ENCODE assay signal across 12 cellular contexts in genomic region chr13:28531956-28532225, GRCh38. TPM values are rescaled to one million over a fixed set of nuclear protein-coding genes. Genes with fewer than 3 reads are reported as not detected.
DNase-seq lines count a peak whose midpoint lies in the region; ATAC-seq, FAIRE-seq and TF ChIP-seq lines count a peak whose summit lies in the region.
"Had no signal": no experiment of that assay in that cellular context is flagged by ENCODE, and none has a peak within 500 bp of the region (broad histone marks: within the 10 kb centered on the region; RNA-seq: fewer than 3 reads in every experiment).

No MANE protein-coding gene starts in this region.

- no peaks in the 10 kb centered on the region for H3K36me3 ChIP-seq in heart left ventricle
- H3K36me3 ChIP-seq in muscle layer of duodenum (ENCODE audit: control insufficient read depth in 1 of 2, insufficient read depth in 2 of 2, low read length in 2 of 2): no peaks in the 10 kb centered on the region
- H3K36me3 ChIP-seq in uterus: no peaks in the 10 kb centered on the region
- H3K36me3 ChIP-seq: BE2C had no signal

- DNase-seq in heart left ventricle (no peak), left ventricle myocardium superior (no peak), epithelial cell of proximal tubule (ENCODE audit: low read depth) (no peak), uterus (no peak), GM12892 (ENCODE audit: insufficient read length) (no peak)
- DNase-seq: activated gamma-delta T cell treated with Interleukin-2 at 50 U/mL for 16 hours, NCI-H1105 had no signal

- H3K27me3 ChIP-seq in heart left ventricle: peaks cover 0 to 35% (median 15%) of the 10 kb centered on the region in 9 donors
- peaks cover 18% of the 10 kb centered on the region for H3K27me3 ChIP-seq in muscle layer of duodenum (ENCODE audit: low read depth, low read length)
- H3K27me3 ChIP-seq in uterus: peaks cover 0 to 29% of the 10 kb centered on the region in 2 donors

- H3K4me1 ChIP-seq in heart left ventricle (peaks cover 0 to 32% (median 13%) of the 10 kb centered on the region in 12 donors), muscle layer of duodenum (ENCODE audit: control insufficient read depth in 1 of 2, insufficient read depth in 2 of 2, low read length in 2 of 2) (peaks cover 9 to 23% of the 10 kb centered on the region in 2 donors), uterus (peaks cover 0 to 9% of the 10 kb centered on the region in 2 donors)
- H3K4me1 ChIP-seq: BE2C had no signal

- H3K4me3 ChIP-seq in heart left ventricle (peak overlapping the region; percentile 35 to 67 (median 58)), epithelial cell of proximal tubule (ENCODE audit: low read depth, low read length) (peak overlapping the region; percentile 44), muscle layer of duodenum (ENCODE audit: low read depth in 1 of 2, low read length in 2 of 2) (peak overlapping the region; percentile 46 to 64), uterus (peak overlapping the region; percentile 7 to 32)

- TF ChIP-seq POLR2A in heart left ventricle (IDR thresholded peaks at IDR 0.05) (no peak), uterus (IDR thresholded peaks at IDR 0.05) (no peak), GM12892 (IDR thresholded peaks at IDR 0.05; ENCODE audit: low read depth, low read length) (no peak)

- peak overlapping the region; percentile 20 to 90 (median 86) for H3K27ac ChIP-seq in heart left ventricle
- no peak overlapping the region for H3K27ac ChIP-seq in muscle layer of duodenum (ENCODE audit: low read length)
- peak overlapping the region; percentile 62 to 65 for H3K27ac ChIP-seq in uterus

- no peak for FAIRE-seq in GM12892 (lab: Jason Lieb, UNC)
- FAIRE-seq: TTC549 had no signal

- no peak for TF ChIP-seq CTCF in heart left ventricle (IDR thresholded peaks at IDR 0.05)
- TF ChIP-seq CTCF in epithelial cell of proximal tubule (conservative IDR thresholded peaks at IDR 0.05; ENCODE audit: low read depth, low read length): no peak
- no peak for TF ChIP-seq CTCF in uterus (IDR thresholded peaks at IDR 0.05)

- ATAC-seq in heart left ventricle (no peak), left ventricle myocardium superior (no peak), GM19351 (IDR thresholded peaks at IDR 0.05; ENCODE audit: unreplicated experiment) (no peak), HG02759 (IDR thresholded peaks at IDR 0.05; ENCODE audit: unreplicated experiment) (no peak)

- intact Hi-C loops in heart left ventricle (cut with DNase I) (loop anchor here in 8 of 10 donors (2.0 to 10.0 kb wide), 6 partner anchors 35 to 127 kb away; partner anchors contain the start of genes FLT1 (in 5 of the 8) and POMP (in 1 of the 8)), left ventricle myocardium superior (cut with micrococcal nuclease) (no loop called here), uterus (cut with DNase I; ENCODE audit: low total_unique reads) (no loop called here)

- no peaks in the 10 kb centered on the region for H3K9me3 ChIP-seq in heart left ventricle
- no peaks in the 10 kb centered on the region for H3K9me3 ChIP-seq in muscle layer of duodenum (ENCODE audit: control insufficient read depth in 1 of 2, low read length in 2 of 2)
- no peaks in the 10 kb centered on the region for H3K9me3 ChIP-seq in uterus

- 5 to 11% (median 6%) methylated on average over 6 of the region's 6 CpGs for WGBS in heart left ventricle, 4 donors

RNA-seq across cellular contexts. Expression of gene FLT1, which starts 37.0 kb away (rescaled TPM):
- total RNA-seq in heart left ventricle: 10 to 100 TPM; 25.7 to 73.2 (median 43.9) TPM
- polyA plus RNA-seq in heart left ventricle: 10 to 100 TPM; 13.1 to 28.0 TPM
- total RNA-seq in left ventricle myocardium superior: 46.1 TPM
- total RNA-seq in epithelial cell of proximal tubule: under 0.01 and 0.17 TPM in 2 replicates
- 10 to 100 TPM; 53.2 to 95.3 (median 62.0) TPM for total RNA-seq in uterus
- polyA plus RNA-seq in GM12892 (2012; ENCODE audit: missing spikeins): 0.51 TPM

Comparison
In these comparisons a context has a peak if more than half of its experiments do, and no peak if none do; other contexts are left out.
1. intact Hi-C loops: an anchor here in heart left ventricle (2.0 to 10.0 kb wide); none called in left ventricle myocardium superior and uterus.
2. RNA of gene FLT1, which starts 37.0 kb away (total RNA-seq): 53.2 to 95.3 TPM in uterus, 46.1 TPM in left ventricle myocardium superior (single experiment) and 25.7 to 73.2 TPM in heart left ventricle; under 0.01 to 0.17 TPM in epithelial cell of proximal tubule; every median in the first group is over 10 times any median in the second.
3. Peak in every context shown above with its lines, with median percentiles within 50 percentile points of each other: H3K4me3 ChIP-seq.